12 cellular contexts compared by ENCODE assay signal in genomic region chr2:224934542-224935188, GRCh38.
DNase-seq lines count a peak whose midpoint lies in the region; ATAC-seq and TF ChIP-seq lines count a peak whose summit lies in the region.
"Had no signal": no experiment of that assay in that cellular context is flagged by ENCODE, and none has a peak within 500 bp of the region (broad histone marks: within the 10 kb centered on the region; RNA-seq: fewer than 3 reads in every experiment).

No MANE protein-coding gene starts in this region.

- H3K4me1 ChIP-seq in CD8-positive, alpha-beta T cell (ENCODE audit: insufficient read depth, low read length), result peaks cover 93% of the 10 kb centered on the region
- peaks cover 47% of the 10 kb centered on the region for H3K4me1 ChIP-seq in HUES48 (ENCODE audit: control insufficient read depth, insufficient read depth, low read length)
- peaks cover 7 to 31% of the 10 kb centered on the region in 2 donors for H3K4me1 ChIP-seq in ascending aorta
- peaks cover 54 to 70% of the 10 kb centered on the region in 2 donors for H3K4me1 ChIP-seq in naive thymus-derived CD4-positive, alpha-beta T cell (ENCODE audit: control insufficient read depth in 2 of 2, insufficient read depth in 2 of 2, low read length in 2 of 2)

- no peak for DNase-seq in CD8-positive, alpha-beta T cell
- no peak for DNase-seq in ascending aorta (ENCODE audit: low spot score in 2 of 2)
- DNase-seq in naive thymus-derived CD4-positive, alpha-beta T cell, result no peak
- DNase-seq in NCI-H1436 treated with DMSO at 0.1 percent for 48 hours (lab: John Stamatoyannopoulos, UW), result no peak
- no peak for DNase-seq in type B pancreatic cell (ENCODE audit: extremely low spot score, unreplicated experiment)
- no peak for DNase-seq in C1 segment of cervical spinal cord (lab: John Stamatoyannopoulos, UW)
- DNase-seq in NCI-H2029 treated with DMSO at 0.1 percent for 48 hours (lab: John Stamatoyannopoulos, UW), result no peak
- DNase-seq: left cardiac atrium, MG63, NCI-H526 had no signal

- peaks cover 40% of the 10 kb centered on the region for H3K36me3 Mint-ChIP-seq in CD8-positive, alpha-beta T cell
- peaks cover 4 to 53% (median 22%) of the 10 kb centered on the region in 5 donors for H3K36me3 Mint-ChIP-seq in naive thymus-derived CD4-positive, alpha-beta T cell
- no peaks in the 10 kb centered on the region for H3K36me3 Mint-ChIP-seq in type B pancreatic cell

- TF ChIP-seq CTCF in CD8-positive, alpha-beta T cell (IDR thresholded peaks at IDR 0.05), result no peak
- TF ChIP-seq CTCF in ascending aorta (IDR thresholded peaks at IDR 0.05) (no peak), type B pancreatic cell (conservative IDR thresholded peaks at IDR 0.05) (no peak)

- no peaks in the 10 kb centered on the region for H3K9me3 ChIP-seq in CD8-positive, alpha-beta T cell (ENCODE audit: low read length)
- no peaks in the 10 kb centered on the region for H3K9me3 ChIP-seq in HUES48 (ENCODE audit: control insufficient read depth, insufficient read depth, low read length)
- no peaks in the 10 kb centered on the region for H3K9me3 ChIP-seq in ascending aorta
- no peaks in the 10 kb centered on the region for H3K9me3 ChIP-seq in naive thymus-derived CD4-positive, alpha-beta T cell (ENCODE audit: control insufficient read depth in 2 of 3, low read length in 3 of 3)
- H3K9me3 ChIP-seq: MG63 had no signal

- peak overlapping the region; percentile 92 for H3K27ac Mint-ChIP-seq in CD8-positive, alpha-beta T cell
- peak overlapping the region; percentile 50 to 99 (median 84) for H3K27ac Mint-ChIP-seq in naive thymus-derived CD4-positive, alpha-beta T cell
- no peak overlapping the region for H3K27ac Mint-ChIP-seq in type B pancreatic cell

- no peak overlapping the region for H3K9ac ChIP-seq in HUES48 (ENCODE audit: low read depth, low read length)

- no peak overlapping the region for H3K27ac ChIP-seq in CD8-positive, alpha-beta T cell (ENCODE audit: low read depth, low read length)
- H3K27ac ChIP-seq in HUES48 (ENCODE audit: low read depth, low read length) (peak overlapping the region; percentile 88), ascending aorta (peak overlapping the region; percentile 60)
- H3K27ac ChIP-seq in naive thymus-derived CD4-positive, alpha-beta T cell (ENCODE audit: low read depth, low read length), result no peak overlapping the region
- H3K27ac ChIP-seq: SK-N-MC had no signal

- H3K4me1 Mint-ChIP-seq in CD8-positive, alpha-beta T cell (ENCODE audit: low read depth), result peaks cover 94% of the 10 kb centered on the region
- H3K4me1 Mint-ChIP-seq in naive thymus-derived CD4-positive, alpha-beta T cell, result peaks cover 73 to 100% (median 92%) of the 10 kb centered on the region in 7 donors
- H3K4me1 Mint-ChIP-seq in type B pancreatic cell (ENCODE audit: unreplicated experiment), result peaks cover 9% of the 10 kb centered on the region

- no peak for ATAC-seq in CD8-positive, alpha-beta T cell
- ATAC-seq in naive thymus-derived CD4-positive, alpha-beta T cell, result no peak

- intact Hi-C loops in CD8-positive, alpha-beta T cell (cut with DNase I, micrococcal nuclease), result loop anchor here (5.0 to 10.0 kb wide), 3 partner anchors 108 to 728 kb away; partner anchors contain the start of gene DOCK10 (in 1 of the 2)
- intact Hi-C loops in ascending aorta (cut with DNase I), result loop anchor here (5.0 kb wide), 1 partner anchor 38 kb away; no protein-coding TSS in a partner anchor
- intact Hi-C loops in naive thymus-derived CD4-positive, alpha-beta T cell (cut with micrococcal nuclease), result loop anchor here in 1 of 2 donors (5.0 to 10.0 kb wide), 2 partner anchors 188 to 530 kb away; no protein-coding TSS in a partner anchor

- CTCF ChIA-PET in CD8-positive, alpha-beta T cell (lab: Charles Lee), result interaction anchor here (0.6 to 2.6 kb wide), 2 partner anchors 67 to 82 kb away, joined by 3 to 14 read pairs; no protein-coding TSS in a partner anchor
- CTCF ChIA-PET in naive thymus-derived CD4-positive, alpha-beta T cell (lab: Charles Lee), result interaction anchor here (1.1 to 3.5 kb wide), 2 partner anchors 15 to 67 kb away, joined by 5 to 19 read pairs; no protein-coding TSS in a partner anchor

- H3K4me3 ChIP-seq in CD8-positive, alpha-beta T cell (ENCODE audit: low read depth, low read length), result no peak overlapping the region
- H3K4me3 ChIP-seq in HUES48 (ENCODE audit: low read depth, low read length), result no peak overlapping the region; the same call in 1 of the 2 replicates
- no peak overlapping the region for H3K4me3 ChIP-seq in ascending aorta
- no peak overlapping the region for H3K4me3 ChIP-seq in naive thymus-derived CD4-positive, alpha-beta T cell (ENCODE audit: low read length)
- H3K4me3 ChIP-seq: MG63, SK-N-MC had no signal

- peaks cover 11% of the 10 kb centered on the region for H3K36me3 ChIP-seq in CD8-positive, alpha-beta T cell (ENCODE audit: insufficient read depth, low read length)
- H3K36me3 ChIP-seq in HUES48 (ENCODE audit: control insufficient read depth, insufficient read depth, low read length), result no peaks in the 10 kb centered on the region
- H3K36me3 ChIP-seq in ascending aorta, result no peaks in the 10 kb centered on the region
- peaks cover 0 to 9% (median 0%) of the 10 kb centered on the region in 3 experiments for H3K36me3 ChIP-seq in naive thymus-derived CD4-positive, alpha-beta T cell (ENCODE audit: control insufficient read depth in 2 of 3, insufficient read depth in 3 of 3, low read length in 3 of 3)

- H3K27me3 Mint-ChIP-seq in CD8-positive, alpha-beta T cell (ENCODE audit: low read depth), result no peaks in the 10 kb centered on the region
- H3K27me3 Mint-ChIP-seq in naive thymus-derived CD4-positive, alpha-beta T cell, result no peaks in the 10 kb centered on the region
- peaks cover 14% of the 10 kb centered on the region for H3K27me3 Mint-ChIP-seq in type B pancreatic cell

- no peaks in the 10 kb centered on the region for H3K9me3 Mint-ChIP-seq in CD8-positive, alpha-beta T cell
- H3K9me3 Mint-ChIP-seq in naive thymus-derived CD4-positive, alpha-beta T cell, result peaks cover 0 to 2% (median 0%) of the 10 kb centered on the region in 11 donors
- H3K9me3 Mint-ChIP-seq in type B pancreatic cell, result no peaks in the 10 kb centered on the region

- POLR2A ChIA-PET in CD8-positive, alpha-beta T cell (lab: Charles Lee), result interaction anchor here (1.0 to 3.8 kb wide), 2 partner anchors 11 to 19 kb away, joined by 3 to 25 read pairs; no protein-coding TSS in a partner anchor
- POLR2A ChIA-PET in naive thymus-derived CD4-positive, alpha-beta T cell (lab: Charles Lee), result interaction anchor here (5.2 kb wide), 1 partner anchor 9 kb away, joined by 33 read pairs; no protein-coding TSS in a partner anchor

- H3K4me3 Mint-ChIP-seq in CD8-positive, alpha-beta T cell, result no peak overlapping the region
- peak overlapping the region in 6 of 10 donors; percentile 11 to 85 (median 60) for H3K4me3 Mint-ChIP-seq in naive thymus-derived CD4-positive, alpha-beta T cell
- no peak overlapping the region for H3K4me3 Mint-ChIP-seq in type B pancreatic cell

- no peaks in the 10 kb centered on the region for H3K27me3 ChIP-seq in CD8-positive, alpha-beta T cell (ENCODE audit: insufficient read depth, low read length)
- no peaks in the 10 kb centered on the region for H3K27me3 ChIP-seq in HUES48 (ENCODE audit: control insufficient read depth, insufficient read depth, low read length)
- no peaks in the 10 kb centered on the region for H3K27me3 ChIP-seq in ascending aorta
- no peaks in the 10 kb centered on the region for H3K27me3 ChIP-seq in naive thymus-derived CD4-positive, alpha-beta T cell (ENCODE audit: control insufficient read depth in 2 of 2, insufficient read depth in 2 of 2, low read length in 2 of 2)
- H3K27me3 ChIP-seq: MG63 had no signal

Comparison
In these comparisons a context has a peak if more than half of its experiments do, and no peak if none do; other contexts are left out.
1. H3K27ac ChIP-seq: peak in HUES48 (single experiment) and ascending aorta (2 of 2); none in CD8-positive, alpha-beta T cell (single experiment) and naive thymus-derived CD4-positive, alpha-beta T cell (single experiment).
2. H3K4me3 Mint-ChIP-seq: peak in naive thymus-derived CD4-positive, alpha-beta T cell (6 of 10); none in CD8-positive, alpha-beta T cell (single experiment) and type B pancreatic cell (single experiment).